In genomic region chr19:4815426-4816387, GRCh38 we compare ENCODE assay signal across 8 cellular contexts. TPM values are rescaled to one million over a fixed set of nuclear protein-coding genes. Genes with fewer than 3 reads are reported as not detected.
DNase-seq lines count a peak whose midpoint lies in the region; ATAC-seq and TF ChIP-seq lines count a peak whose summit lies in the region.

No MANE protein-coding gene starts in this region.

- peak overlapping the region; percentile 47 for H3K27ac Mint-ChIP-seq in activated T-helper 17 cell treated with anti-CD3 and anti-CD28 coated beads, Interleukin-2, amount 50 U/mL, for 72 hours
- peak overlapping the region; percentile 27 to 56 (median 32) for H3K27ac Mint-ChIP-seq in nephron

- peak; percentile 72 for ATAC-seq in activated T-helper 17 cell treated with anti-CD3 and anti-CD28 coated beads, Interleukin-2, amount 50 U/mL, for 72 hours (replicated peaks)
- ATAC-seq in HG03469 (IDR thresholded peaks at IDR 0.05; ENCODE audit: unreplicated experiment) = no peak

- TF ChIP-seq POLR2A in Raji (IDR thresholded peaks at IDR 0.05; ENCODE audit: insufficient read depth, low read depth, low read length) = 0 out of 2 replicates have a peak, but pooled peaks have one; percentile 9

- peak overlapping the region; percentile 63 for H3K4me3 Mint-ChIP-seq in activated T-helper 17 cell treated with anti-CD3 and anti-CD28 coated beads, Interleukin-2, amount 50 U/mL, for 72 hours
- H3K4me3 Mint-ChIP-seq in nephron = peak overlapping the region; percentile 72 to 80 (median 77)

- H3K9me3 Mint-ChIP-seq in activated T-helper 17 cell treated with anti-CD3 and anti-CD28 coated beads, Interleukin-2, amount 50 U/mL, for 72 hours = no peaks in the 10 kb centered on the region
- H3K9me3 Mint-ChIP-seq in nephron = no peaks in the 10 kb centered on the region

- TF ChIP-seq CTCF in nephron (IDR thresholded peaks at IDR 0.05; ENCODE audit: unreplicated experiment in 3 of 3) = no peak

- peaks cover 48% of the 10 kb centered on the region for H3K36me3 Mint-ChIP-seq in activated T-helper 17 cell treated with anti-CD3 and anti-CD28 coated beads, Interleukin-2, amount 50 U/mL, for 72 hours (ENCODE audit: low read depth)
- peaks cover 4% of the 10 kb centered on the region for H3K36me3 Mint-ChIP-seq in nephron (ENCODE audit: low read depth)

- H3K4me1 Mint-ChIP-seq in activated T-helper 17 cell treated with anti-CD3 and anti-CD28 coated beads, Interleukin-2, amount 50 U/mL, for 72 hours = peaks cover 25% of the 10 kb centered on the region
- peaks cover 7% of the 10 kb centered on the region for H3K4me1 Mint-ChIP-seq in nephron

- DNase-seq in EH (ENCODE audit: low read depth) = peak; percentile 94
- DNase-seq in M059J (ENCODE audit: low read depth) = peak; percentile 90
- DNase-seq in fibroblast of peridontal ligament (ENCODE audit: extremely low read depth) = peak; percentile 89
- DNase-seq in stimulated activated naive CD4-positive, alpha-beta T cell treated with Interleukin-2 at 50 U/mL for 16 hours (lab: John Stamatoyannopoulos, UW) = peak; percentile 66

- H3K27me3 Mint-ChIP-seq in activated T-helper 17 cell treated with anti-CD3 and anti-CD28 coated beads, Interleukin-2, amount 50 U/mL, for 72 hours = no peaks in the 10 kb centered on the region
- peaks cover 3% of the 10 kb centered on the region for H3K27me3 Mint-ChIP-seq in nephron (ENCODE audit: low read depth)

RNA-seq across cellular contexts. Expression of gene TICAM1, which starts 15.8 kb away (rescaled TPM):
- 2.6 and 5.2 TPM in 2 replicates for total RNA-seq in M059J (2014; rRNA removed; shearing (Covaris generic))
- 10 to 100 TPM; 27.6 to 36.1 TPM for total RNA-seq in activated T-helper 17 cell treated with anti-CD3 and anti-CD28 coated beads, Interleukin-2, amount 50 U/mL, for 72 hours

RNA-seq across cellular contexts. Expression of gene FEM1A, which starts 24.2 kb away (rescaled TPM):
- 7.5 and 11.0 TPM in 2 replicates for total RNA-seq in M059J (2014; rRNA removed; shearing (Covaris generic))
- 10 to 100 TPM in 1 of 2 donors, 1 to 10 TPM in 1; 7.1 to 15.4 TPM for total RNA-seq in activated T-helper 17 cell treated with anti-CD3 and anti-CD28 coated beads, Interleukin-2, amount 50 U/mL, for 72 hours

RNA-seq across cellular contexts. Expression of gene PLIN3, which starts 51.8 kb away (rescaled TPM):
- 165 and 222 TPM in 2 replicates for total RNA-seq in M059J (2014; rRNA removed; shearing (Covaris generic))
- total RNA-seq in activated T-helper 17 cell treated with anti-CD3 and anti-CD28 coated beads, Interleukin-2, amount 50 U/mL, for 72 hours = 10 to 100 TPM; 46.4 to 56.7 TPM
